In the genomic region with DNA sequence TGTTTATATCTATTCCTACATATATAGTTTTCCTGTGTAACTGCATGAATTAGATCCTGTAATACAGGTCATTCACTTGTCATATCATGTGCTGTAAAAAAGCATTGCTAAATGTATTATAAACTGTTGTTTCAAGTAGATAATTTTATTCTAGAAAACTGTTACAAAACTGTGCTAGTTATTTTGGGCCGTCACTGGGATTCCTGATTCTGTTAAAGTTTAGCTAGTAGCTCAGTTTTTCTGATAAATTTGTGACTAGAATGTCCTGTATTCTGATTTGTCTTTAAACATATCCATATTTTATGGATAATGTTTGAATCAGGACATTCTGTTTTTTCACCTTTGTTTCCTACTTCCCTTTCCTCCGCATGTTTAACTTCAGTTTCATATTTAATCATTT, we compare ENCODE assay signal across 24 cellular contexts.
"Had no signal": no experiment of that assay in that cellular context is flagged by ENCODE, and none has a peak within 500 bp of the region (broad histone marks: within the 10 kb centered on the region; RNA-seq: fewer than 3 reads in every experiment).

No MANE protein-coding gene starts in this region.

- H3K4me3 Mint-ChIP-seq: activated CD4-positive, alpha-beta T cell treated with anti-CD3 and anti-CD28 coated beads for 36 hours; activated naive CD8-positive, alpha-beta T cell; neural crest cell; stimulated activated naive B cell treated with anti-CD40 and anti-IgM and Interleukin-4, amounts not matched to agents 10 μg/mL and 1 μg/mL and 100 μg/mL, for 72 hours had no signal

- H3K36me3 ChIP-seq: esophagus muscularis mucosa, right atrium auricular region, stomach, thyroid gland, vagina had no signal

- H3K27me3 Mint-ChIP-seq: activated CD4-positive, alpha-beta T cell treated with anti-CD3 and anti-CD28 coated beads for 36 hours; activated naive CD8-positive, alpha-beta T cell; stimulated activated naive B cell treated with anti-CD40 and anti-IgM and Interleukin-4, amounts not matched to agents 10 μg/mL and 1 μg/mL and 100 μg/mL, for 72 hours had no signal

- H3K27me3 ChIP-seq: esophagus muscularis mucosa, heart right ventricle, right atrium auricular region, stomach, thyroid gland, upper lobe of left lung, vagina had no signal

- H3K9me3 ChIP-seq: esophagus muscularis mucosa, heart right ventricle, psoas muscle, right atrium auricular region, stomach, thyroid gland, upper lobe of left lung, vagina had no signal

- H3K9ac ChIP-seq: parathyroid adenoma had no signal

- ATAC-seq: activated CD4-positive, alpha-beta T cell treated with anti-CD3 and anti-CD28 coated beads for 36 hours; heart right ventricle; psoas muscle; stimulated activated naive B cell treated with anti-CD40 and anti-IgM and Interleukin-4, amounts not matched to agents 10 μg/mL and 1 μg/mL and 100 μg/mL, for 72 hours had no signal

- H3K4me3 ChIP-seq: esophagus muscularis mucosa, psoas muscle, right atrium auricular region, stomach, thyroid gland, upper lobe of left lung, vagina had no signal

- H3K27ac Mint-ChIP-seq: activated CD4-positive, alpha-beta T cell treated with anti-CD3 and anti-CD28 coated beads for 36 hours; activated naive CD8-positive, alpha-beta T cell; stimulated activated naive B cell treated with anti-CD40 and anti-IgM and Interleukin-4, amounts not matched to agents 10 μg/mL and 1 μg/mL and 100 μg/mL, for 72 hours had no signal

- DNase-seq: activated CD4-positive, alpha-beta T cell treated with anti-CD3 and anti-CD28 coated beads for 36 hours; activated CD4-positive, alpha-beta T cell treated with anti-CD3 and anti-CD28 coated beads, Interleukin-2, amount 50 U/mL, for 48 hours; activated CD4-positive, CD25-positive, alpha-beta regulatory T cell; activated CD8-positive, alpha-beta memory T cell treated with anti-CD3 and anti-CD28 coated beads for 24 hours; activated effector memory CD4-positive, alpha-beta T cell treated with Interleukin-2 at 50 U/mL for 16 hours; activated naive CD4-positive, alpha-beta T cell treated with Interleukin-2 at 50 U/mL for 16 hours; anterior cingulate cortex; cortex of kidney; foreskin melanocyte; heart right ventricle; nucleus accumbens; psoas muscle; stimulated activated CD4-positive, alpha-beta T cell treated with anti-CD3 and anti-CD28 coated beads, Interleukin-15, amount 100 ng/mL, for 24 hours; stimulated activated CD4-positive, alpha-beta T cell treated with anti-CD3 and anti-CD28 coated beads, Interleukin-2, amount 100 ng/mL, for 24 hours; stimulated activated naive B cell treated with anti-CD40 and anti-IgM and Interleukin-4, amounts not matched to agents 10 μg/mL and 1 μg/mL and 100 μg/mL, for 72 hours; stomach; thyroid gland; upper lobe of left lung had no signal

- H3K27ac ChIP-seq: esophagus muscularis mucosa, parathyroid adenoma, psoas muscle, right atrium auricular region, stomach, thyroid gland, upper lobe of left lung, vagina had no signal

- H3K4me1 ChIP-seq: parathyroid adenoma had no signal

- H2AFZ ChIP-seq: parathyroid adenoma had no signal

- H3K9me3 Mint-ChIP-seq: neural crest cell; stimulated activated naive B cell treated with anti-CD40 and anti-IgM and Interleukin-4, amounts not matched to agents 10 μg/mL and 1 μg/mL and 100 μg/mL, for 72 hours had no signal
